8 cellular contexts compared by ENCODE assay signal in the genomic region with DNA sequence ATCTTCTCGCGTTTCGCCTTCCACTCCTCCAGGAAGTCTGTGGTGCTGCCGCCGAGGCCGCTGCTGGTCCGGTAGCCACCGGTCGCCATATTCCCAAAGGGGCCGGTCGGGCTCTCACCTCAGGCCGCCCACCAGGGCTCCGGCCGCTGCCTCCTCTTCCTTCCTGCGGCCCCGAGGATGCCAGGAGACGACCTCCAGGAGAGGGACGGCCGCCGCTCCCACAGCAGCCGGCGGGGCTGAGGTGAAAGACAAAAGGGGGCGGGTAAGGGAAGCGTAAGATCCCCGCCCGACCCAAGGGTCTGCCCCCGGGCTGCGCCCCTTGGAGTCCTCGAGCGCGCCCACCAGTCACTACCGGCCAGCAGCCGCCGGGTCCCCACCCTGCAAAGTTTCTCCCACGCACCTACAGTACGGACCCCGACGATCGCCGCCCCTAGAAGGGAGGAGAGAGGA. TPM values are rescaled to one million over a fixed set of nuclear protein-coding genes. Genes with fewer than 3 reads are reported as not detected.
DNase-seq lines count a peak whose midpoint lies in the region; ATAC-seq, FAIRE-seq and TF ChIP-seq lines count a peak whose summit lies in the region.

No MANE protein-coding gene starts in this region.

- FAIRE-seq in endothelial cell of umbilical vein (lab: Jason Lieb, UNC) = no peak
- no peak for FAIRE-seq in GM19239 (lab: Jason Lieb, UNC)

- H3K36me3 ChIP-seq in BLaER1 (no peaks in the 10 kb centered on the region), endothelial cell of umbilical vein (ENCODE audit: control insufficient read depth in 2 of 2, extremely low read depth in 1 of 2, insufficient read depth in 2 of 2, low read length in 2 of 2) (no peaks in the 10 kb centered on the region)

- H3K4me3 ChIP-seq in BLaER1 = peak overlapping the region; percentile 98
- H3K4me3 ChIP-seq in endothelial cell of umbilical vein (replicated peaks in 1 of 3; ENCODE audit: insufficient read depth in 1 of 3, low read depth in 1 of 3, low read length in 3 of 3) = peak overlapping the region; percentile 85 to 96 (median 88)

- peak; percentile 39 for DNase-seq in RPMI7951 (ENCODE audit: low read depth)
- no peak for DNase-seq in endothelial cell of umbilical vein (ENCODE audit: low read depth, low spot score)
- peak; percentile 54 for DNase-seq in neural crest cell (ENCODE audit: low read depth, low spot score)
- DNase-seq in NCI-H1092 (lab: John Stamatoyannopoulos, UW) = no peak
- DNase-seq in GM19239 (ENCODE audit: insufficient read length, low spot score) = no peak

- peak overlapping the region; percentile 88 for H3K4me2 ChIP-seq in BLaER1
- no peak overlapping the region for H3K4me2 ChIP-seq in endothelial cell of umbilical vein (ENCODE audit: insufficient read depth, low read length)

- H3K27me3 Mint-ChIP-seq in neural crest cell (ENCODE audit: low read depth) = peaks cover 35% of the 10 kb centered on the region

- peak overlapping the region; percentile 93 for H3K4me3 Mint-ChIP-seq in neural crest cell

- POLR2A ChIA-PET in endothelial cell of umbilical vein (lab: Charles Lee) = interaction anchor here (0.6 to 1.1 kb wide), 4 partner anchors 30 to 238 kb away, joined by 3 to 5 read pairs (median 3); no protein-coding TSS in a partner anchor

- H3K9ac ChIP-seq in BLaER1 = peak overlapping the region; percentile 84
- peak overlapping the region; percentile 96 for H3K9ac ChIP-seq in endothelial cell of umbilical vein (replicated peaks; ENCODE audit: extremely low read depth, insufficient read depth, low read length)

- peaks cover 31% of the 10 kb centered on the region for H3K4me1 ChIP-seq in BLaER1
- peaks cover 35% of the 10 kb centered on the region for H3K4me1 ChIP-seq in endothelial cell of umbilical vein (ENCODE audit: control insufficient read depth, extremely low read depth, insufficient read depth, low read length)

- intact Hi-C loops in endothelial cell of umbilical vein (cut with micrococcal nuclease) = loop anchor here (1.0 to 5.0 kb wide), 6 partner anchors 133 to 497 kb away; no protein-coding TSS in a partner anchor

- TF ChIP-seq CTCF in endothelial cell of umbilical vein (IDR thresholded peaks at IDR 0.05; ENCODE audit: extremely low read depth in 1 of 2, insufficient read depth in 1 of 2, low read depth in 1 of 2, low read length in 2 of 2) (peak in 1 of 2 donors; percentile 15), neural crest cell (conservative IDR thresholded peaks at IDR 0.05) (no peak)

- H3K27me3 ChIP-seq in BLaER1 (peaks cover 50% of the 10 kb centered on the region), endothelial cell of umbilical vein (ENCODE audit: control insufficient read depth in 2 of 2, insufficient read depth in 2 of 2, low read length in 2 of 2) (no peaks in the 10 kb centered on the region)

- H2AFZ ChIP-seq in endothelial cell of umbilical vein (ENCODE audit: low read depth, low read length) = peak overlapping the region; percentile 71

- peaks cover 56% of the 10 kb centered on the region for H3K79me2 ChIP-seq in endothelial cell of umbilical vein (ENCODE audit: control insufficient read depth, insufficient read depth, low read length)

- no TSS peak for BruUV-seq in endothelial cell of umbilical vein (replicated peaks; lab: Mats Ljungman, UMichigan)

- peak; percentile 71 for TF ChIP-seq POLR2A in endothelial cell of umbilical vein (IDR thresholded peaks at IDR 0.05; ENCODE audit: low read depth, low read length)

- peaks cover 41% of the 10 kb centered on the region for H4K20me1 ChIP-seq in BLaER1
- no peaks in the 10 kb centered on the region for H4K20me1 ChIP-seq in endothelial cell of umbilical vein (replicated peaks; ENCODE audit: control insufficient read depth, extremely low read depth, insufficient read depth, low read length)

- H3K36me3 Mint-ChIP-seq in neural crest cell (ENCODE audit: low read depth) = no peaks in the 10 kb centered on the region

- H3K27ac Mint-ChIP-seq in neural crest cell (ENCODE audit: unreplicated experiment) = peak overlapping the region; percentile 68

- CTCF ChIA-PET in endothelial cell of umbilical vein (lab: Charles Lee) = interaction anchor here (1.0 to 2.9 kb wide), 9 partner anchors 21 to 270 kb away, joined by 3 to 14 read pairs (median 3); no protein-coding TSS in a partner anchor

- H3K9me3 Mint-ChIP-seq in neural crest cell = no peaks in the 10 kb centered on the region

- no peaks in the 10 kb centered on the region for H3K9me1 ChIP-seq in endothelial cell of umbilical vein (replicated peaks; ENCODE audit: control insufficient read depth, extremely low read depth, insufficient read depth, low read length)

- dilution Hi-C loops in endothelial cell of umbilical vein (cut with MboI; ENCODE audit: extremely low pct_ligation_motif_present, low sequenced_read_pairs) = no loop called here

- peaks cover 34% of the 10 kb centered on the region for H3K4me1 Mint-ChIP-seq in neural crest cell

- peak overlapping the region; percentile 79 for H3K27ac ChIP-seq in BLaER1
- H3K27ac ChIP-seq in endothelial cell of umbilical vein (ENCODE audit: insufficient read depth, low read depth, low read length) = peak overlapping the region; percentile 85

- ATAC-seq in GM18861 (IDR thresholded peaks at IDR 0.05; ENCODE audit: unreplicated experiment) (peak; percentile 10), HG02981 (IDR thresholded peaks at IDR 0.05; ENCODE audit: unreplicated experiment) (peak; percentile 22)

- H3K9me3 ChIP-seq in BLaER1 = no peaks in the 10 kb centered on the region
- no peaks in the 10 kb centered on the region for H3K9me3 ChIP-seq in endothelial cell of umbilical vein (replicated peaks; ENCODE audit: control insufficient read depth, insufficient read depth, low read length)

TF ChIP-seq in endothelial cell of umbilical vein, 7 proteins besides CTCF, POLR2A, EP300 and RAD21:
- TF ChIP-seq GATA2 (IDR thresholded peaks at IDR 0.05; ENCODE audit: insufficient read depth, insufficient read length, low read depth, low read length) = no peak
- no peak for TF ChIP-seq FOS (IDR thresholded peaks at IDR 0.05; ENCODE audit: borderline replicate concordance, insufficient read depth, low read length)
- TF ChIP-seq, protein P1, sequence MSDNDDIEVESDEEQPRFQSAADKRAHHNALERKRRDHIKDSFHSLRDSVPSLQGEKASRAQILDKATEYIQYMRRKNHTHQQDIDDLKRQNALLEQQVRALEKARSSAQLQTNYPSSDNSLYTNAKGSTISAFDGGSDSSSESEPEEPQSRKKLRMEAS (IDR thresholded peaks at IDR 0.05; ENCODE audit: insufficient read depth, insufficient read length) = no peak
- no peak for TF ChIP-seq MYC (IDR thresholded peaks at IDR 0.05; ENCODE audit: low read depth, low read length)
- no peak for TF ChIP-seq EZH2 (IDR thresholded peaks at IDR 0.05; ENCODE audit: borderline replicate concordance, low read depth, low read length, severe bottlenecking)

RNA-seq across cellular contexts. Expression of a gene that starts 0.6 kb away (rescaled TPM):
- total RNA-seq in RPMI7951 (2014; rRNA removed; shearing (Covaris generic)) = 10.8 and 11.8 TPM in 2 replicates
- 154 and 175 TPM in 2 replicates for total RNA-seq in endothelial cell of umbilical vein
- polyA plus RNA-seq in endothelial cell of umbilical vein = 16.2 and 18.3 TPM in 2 replicates
- 10.5 and 13.0 TPM in 2 replicates for polyA plus RNA-seq in endothelial cell of umbilical vein (2011; cell fraction: cytosol; rRNA removed)
- 53.1 and 81.3 TPM in 2 replicates for polyA plus RNA-seq in endothelial cell of umbilical vein (2011; cell fraction: nucleus; rRNA removed)
- polyA plus RNA-seq in endothelial cell of umbilical vein (2012) = 82.5 and 115 TPM in 2 replicates
- polyA minus RNA-seq in endothelial cell of umbilical vein = 32.5 and 37.7 TPM in 2 replicates
- 30.2 TPM for polyA minus RNA-seq in endothelial cell of umbilical vein (2011; cell fraction: cytosol; rRNA and poly(A)+ RNA removed)
- polyA minus RNA-seq in endothelial cell of umbilical vein (2011; cell fraction: nucleus; rRNA and poly(A)+ RNA removed) = 112 and 127 TPM in 2 replicates
- total RNA-seq in neural crest cell = 52.1 and 54.0 TPM in 2 replicates

Comparison
In these comparisons a context has a peak if more than half of its experiments do, and no peak if none do; other contexts are left out.
1. DNase-seq: peak in RPMI7951 (single experiment) and neural crest cell (single experiment); none in endothelial cell of umbilical vein (single experiment), NCI-H1092 (single experiment) and GM19239 (single experiment).